11 cellular contexts compared by ENCODE assay signal in genomic region chr16:81780350-81780749, GRCh38. TPM values are rescaled to one million over a fixed set of nuclear protein-coding genes. Genes with fewer than 3 reads are reported as not detected.
DNase-seq lines count a peak whose midpoint lies in the region; TF ChIP-seq lines count a peak whose summit lies in the region.
"Had no signal": no experiment of that assay in that cellular context is flagged by ENCODE, and none has a peak within 500 bp of the region (broad histone marks: within the 10 kb centered on the region; RNA-seq: fewer than 3 reads in every experiment).

No MANE protein-coding gene starts in this region.

- H3K9ac ChIP-seq in subcutaneous abdominal adipose tissue (ENCODE audit: low read length in 5 of 5): peak overlapping the region in 3 of 5 donors; percentile 15 to 68 (median 68)

- H3K27me3 ChIP-seq in hepatocyte (peaks cover 22% of the 10 kb centered on the region), subcutaneous abdominal adipose tissue (ENCODE audit: control insufficient read depth in 5 of 5, insufficient read depth in 4 of 5, low read length in 5 of 5) (peaks cover 0 to 13% (median 4%) of the 10 kb centered on the region in 5 donors), prostate gland (replicated peaks; ENCODE audit: insufficient read depth) (no peaks in the 10 kb centered on the region)

- TF ChIP-seq CTCF in hepatocyte (IDR thresholded peaks at IDR 0.05; ENCODE audit: poor library complexity) (no peak), prostate gland (IDR thresholded peaks at IDR 0.05) (no peak)

- no peak overlapping the region for H3K4me3 ChIP-seq in hepatocyte
- peak overlapping the region; percentile 61 to 85 (median 74) for H3K4me3 ChIP-seq in subcutaneous abdominal adipose tissue (ENCODE audit: low read depth in 1 of 5, low read length in 5 of 5)
- no peak overlapping the region for H3K4me3 ChIP-seq in prostate gland

- no peaks in the 10 kb centered on the region for H3K9me3 Mint-ChIP-seq in activated CD4-positive, alpha-beta T cell treated with anti-CD3 and anti-CD28 coated beads, Interleukin-2, amount 10 ng/mL, durations not matched to agents 7 days and 5 days

- no peak overlapping the region for H3K27ac Mint-ChIP-seq in activated CD4-positive, alpha-beta T cell treated with anti-CD3 and anti-CD28 coated beads, Interleukin-2, amount 10 ng/mL, durations not matched to agents 7 days and 5 days

- no peaks in the 10 kb centered on the region for H3K9me2 ChIP-seq in hepatocyte (replicated peaks; ENCODE audit: insufficient read depth)

- H3K27ac ChIP-seq in hepatocyte (no peak overlapping the region), subcutaneous abdominal adipose tissue (ENCODE audit: low read depth, low read length) (no peak overlapping the region), prostate gland (no peak overlapping the region)

- H3K9me3 ChIP-seq in hepatocyte (ENCODE audit: low read depth): no peaks in the 10 kb centered on the region
- no peaks in the 10 kb centered on the region for H3K9me3 ChIP-seq in subcutaneous abdominal adipose tissue (ENCODE audit: control insufficient read depth in 5 of 5, low read length in 5 of 5)
- no peaks in the 10 kb centered on the region for H3K9me3 ChIP-seq in prostate gland

- WGBS in hepatocyte (ENCODE audit: low lambda C conversion rate, missing lambda C conversion rate): 80% methylated on average over 8 of the region's 8 CpGs
- WGBS in prostate gland: 80% methylated on average over 8 of the region's 8 CpGs

- peaks cover 7% of the 10 kb centered on the region for H3K4me1 Mint-ChIP-seq in activated CD4-positive, alpha-beta T cell treated with anti-CD3 and anti-CD28 coated beads, Interleukin-2, amount 10 ng/mL, durations not matched to agents 7 days and 5 days

- no peak for DNase-seq in activated CD4-positive, alpha-beta T cell treated with anti-CD3 and anti-CD28 coated beads, Interleukin-2, amount 10 ng/mL, durations not matched to agents 7 days and 5 days
- no peak for DNase-seq in activated CD4-positive, alpha-beta T cell treated with anti-CD3 and anti-CD28 coated beads for 4 hours
- DNase-seq in hepatocyte (ENCODE audit: low spot score) (no peak), cortex of kidney (lab: John Stamatoyannopoulos, UW) (no peak), cerebellum (ENCODE audit: low spot score) (no peak), prostate gland (ENCODE audit: low spot score) (no peak)
- DNase-seq: caudate nucleus, hippocampal formation, NCI-H1417 had no signal

- no peaks in the 10 kb centered on the region for H4K20me1 ChIP-seq in hepatocyte (ENCODE audit: insufficient read depth, poor library complexity, severe bottlenecking)

- H3K4me1 ChIP-seq in hepatocyte (ENCODE audit: insufficient read depth): peaks cover 8% of the 10 kb centered on the region
- peaks cover 2 to 30% (median 19%) of the 10 kb centered on the region in 5 donors for H3K4me1 ChIP-seq in subcutaneous abdominal adipose tissue (ENCODE audit: control insufficient read depth in 5 of 5, insufficient read depth in 5 of 5, low read length in 5 of 5)
- H3K4me1 ChIP-seq in prostate gland (replicated peaks): no peaks in the 10 kb centered on the region

- intact Hi-C loops in prostate gland (cut with DNase I): no loop called here

- peak overlapping the region; percentile 79 for H3K4me3 Mint-ChIP-seq in activated CD4-positive, alpha-beta T cell treated with anti-CD3 and anti-CD28 coated beads, Interleukin-2, amount 10 ng/mL, durations not matched to agents 7 days and 5 days

- peaks cover 52% of the 10 kb centered on the region for H3K27me3 Mint-ChIP-seq in activated CD4-positive, alpha-beta T cell treated with anti-CD3 and anti-CD28 coated beads, Interleukin-2, amount 10 ng/mL, durations not matched to agents 7 days and 5 days

- H3K36me3 Mint-ChIP-seq in activated CD4-positive, alpha-beta T cell treated with anti-CD3 and anti-CD28 coated beads, Interleukin-2, amount 10 ng/mL, durations not matched to agents 7 days and 5 days (ENCODE audit: low read depth): no peaks in the 10 kb centered on the region

- CTCF ChIA-PET in activated CD4-positive, alpha-beta T cell treated with anti-CD3 and anti-CD28 coated beads, Interleukin-2, amount 10 ng/mL, durations not matched to agents 7 days and 5 days (lab: Charles Lee): interaction anchor here (0.9 to 1.9 kb wide), 4 partner anchors 9 to 70 kb away, joined by 4 to 6 read pairs (median 4); no protein-coding TSS in a partner anchor

- TF ChIP-seq POLR2A in Raji (IDR thresholded peaks at IDR 0.05; ENCODE audit: insufficient read depth, low read depth, low read length): peak; percentile 41; the same call in 1 of the 2 replicates
- TF ChIP-seq POLR2A in prostate gland (IDR thresholded peaks at IDR 0.05): no peak

- peak overlapping the region; percentile 98 for H3K4me2 ChIP-seq in hepatocyte

- H3K36me3 ChIP-seq in hepatocyte (replicated peaks; ENCODE audit: insufficient read depth, low read depth) (no peaks in the 10 kb centered on the region), subcutaneous abdominal adipose tissue (ENCODE audit: control insufficient read depth in 5 of 5, insufficient read depth in 5 of 5, low read length in 5 of 5) (no peaks in the 10 kb centered on the region), prostate gland (no peaks in the 10 kb centered on the region)

- H3K79me2 ChIP-seq in hepatocyte: no peaks in the 10 kb centered on the region

- H2AFZ ChIP-seq in hepatocyte: no peak overlapping the region

- POLR2A ChIA-PET in activated CD4-positive, alpha-beta T cell treated with anti-CD3 and anti-CD28 coated beads, Interleukin-2, amount 10 ng/mL, durations not matched to agents 7 days and 5 days (lab: Charles Lee): no interaction called here

RNA-seq across cellular contexts. Expression of gene PLCG2, which starts 1.3 kb away (rescaled TPM):
- 1 to 10 TPM; 2.6 to 3.1 TPM for total RNA-seq in activated CD4-positive, alpha-beta T cell treated with anti-CD3 and anti-CD28 coated beads, Interleukin-2, amount 10 ng/mL, durations not matched to agents 7 days and 5 days
- total RNA-seq in hepatocyte (5.0 and 7.8 TPM in 2 replicates), cerebellum (3.2 TPM), prostate gland (10 to 100 TPM; 10.3 to 12.8 TPM)
- polyA plus RNA-seq in hepatocyte: 2.5 and 5.0 TPM in 2 replicates

Comparison
In these comparisons a context has a peak if more than half of its experiments do, and no peak if none do; other contexts are left out.
1. H3K4me3 ChIP-seq: peak in subcutaneous abdominal adipose tissue (5 of 5); none in hepatocyte (single experiment) and prostate gland (0 of 2).